8 cellular contexts compared by ENCODE assay signal in genomic region chr14:64891839-64892375, GRCh38. TPM values are rescaled to one million over a fixed set of nuclear protein-coding genes. Genes with fewer than 3 reads are reported as not detected.
A peak's percentile ranks its signal among the peaks of the same experiment; 100 is the strongest.
DNase-seq lines count a peak whose midpoint lies in the region; FAIRE-seq and TF ChIP-seq lines count a peak whose summit lies in the region.

No MANE protein-coding gene starts in this region.

- no peak overlapping the region for H3K4me3 ChIP-seq in AG10803 (ENCODE audit: low read length)

- FAIRE-seq in endometrium (lab: Jason Lieb, UNC): peak; percentile 51

- in situ Hi-C loops in SK-MEL-5 (cut with HindIII; ENCODE audit: low pct_unique_long_range_greater_than_20kb, low sequenced_read_pairs): no loop called here

- TF ChIP-seq CTCF in AG10803 (conservative IDR thresholded peaks at IDR 0.05; ENCODE audit: low read length): peak; percentile 65

- DNase-seq in AG10803 (ENCODE audit: low read depth) (peak; percentile 74), GF-D8 (lab: John Stamatoyannopoulos, UW) (peak; percentile 3), MV-4-11 (lab: John Stamatoyannopoulos, UW) (peak; percentile 58), SK-MEL-5 (ENCODE audit: low read depth, low spot score) (peak; percentile 71), myocyte (ENCODE audit: low read depth) (peak; percentile 63), NCI-H128 (lab: John Stamatoyannopoulos, UW; ENCODE audit: unreplicated experiment) (no peak), cortex of kidney (lab: John Stamatoyannopoulos, UW) (no peak)

RNA-seq across cellular contexts. Expression of gene SPTB, which starts 12.2 kb away (rescaled TPM):
- total RNA-seq in SK-MEL-5 (2014; rRNA removed; shearing (Covaris generic)): 0.05 TPM in 1 of 2 replicates, not detected in the other
- 0.01 TPM in 1 of 2 replicates, not detected in the other for polyA plus RNA-seq in SK-MEL-5 (2015; cell fraction: cytosol; rRNA removed)
- not detected in 2 replicates for polyA plus RNA-seq in SK-MEL-5 (2015; cell fraction: nucleus; rRNA removed)
- 4.3 and 4.6 TPM in 2 replicates for total RNA-seq in myocyte
- polyA plus RNA-seq in myocyte (2012): 1.3 TPM

RNA-seq across cellular contexts. Expression of gene CHURC1, which starts 22.3 kb away (rescaled TPM):
- 46.6 and 53.4 TPM in 2 replicates for total RNA-seq in SK-MEL-5 (2014; rRNA removed; shearing (Covaris generic))
- 26.8 and 39.6 TPM in 2 replicates for polyA plus RNA-seq in SK-MEL-5 (2015; cell fraction: cytosol; rRNA removed)
- polyA plus RNA-seq in SK-MEL-5 (2015; cell fraction: nucleus; rRNA removed): 17.2 and 18.0 TPM in 2 replicates
- total RNA-seq in myocyte: 41.3 and 55.0 TPM in 2 replicates
- 55.7 TPM for polyA plus RNA-seq in myocyte (2012)

RNA-seq across cellular contexts. Expression of gene GPX2, which starts 50.6 kb away (rescaled TPM):
- not detected in 2 replicates for total RNA-seq in SK-MEL-5 (2014; rRNA removed; shearing (Covaris generic))
- polyA plus RNA-seq in SK-MEL-5 (2015; cell fraction: cytosol; rRNA removed): not detected in 2 replicates
- polyA plus RNA-seq in SK-MEL-5 (2015; cell fraction: nucleus; rRNA removed): not detected in 2 replicates
- total RNA-seq in myocyte: not detected in 2 replicates
- 1.0 TPM for polyA plus RNA-seq in myocyte (2012)

Comparison
In these comparisons a context has a peak if more than half of its experiments do, and no peak if none do; other contexts are left out.
1. DNase-seq: peak in AG10803 (single experiment), GF-D8 (single experiment), MV-4-11 (single experiment), SK-MEL-5 (single experiment) and myocyte (single experiment); none in NCI-H128 (single experiment) and cortex of kidney (single experiment).